In the genomic region with DNA sequence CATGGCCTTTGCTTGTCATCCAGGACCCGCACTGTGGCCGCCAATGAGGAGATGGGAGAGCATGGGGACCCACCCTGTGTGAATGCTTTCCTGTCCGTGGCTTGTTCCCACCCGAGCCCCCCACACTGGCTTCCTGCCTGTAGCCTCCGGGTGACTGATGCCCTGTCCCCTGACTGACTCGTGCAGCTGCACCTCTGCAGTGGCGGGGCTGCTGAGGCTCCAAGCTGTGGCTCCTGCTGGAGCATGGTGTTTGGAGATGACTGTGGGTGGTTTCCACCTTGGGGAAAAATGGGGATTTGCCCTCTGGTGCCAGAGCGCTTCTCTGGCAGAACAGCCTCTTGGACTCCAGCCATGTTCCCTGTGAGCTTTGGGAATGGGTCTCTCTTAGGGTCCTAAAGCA, we compare ENCODE assay signal across 10 cellular contexts. TPM values are rescaled to one million over a fixed set of nuclear protein-coding genes. Genes with fewer than 3 reads are reported as not detected.
DNase-seq lines count a peak whose midpoint lies in the region; ATAC-seq, FAIRE-seq and TF ChIP-seq lines count a peak whose summit lies in the region.
"Had no signal": no experiment of that assay in that cellular context is flagged by ENCODE, and none has a peak within 500 bp of the region (broad histone marks: within the 10 kb centered on the region; RNA-seq: fewer than 3 reads in every experiment).

No MANE protein-coding gene starts in this region.

- H3K27me3 ChIP-seq in tibial nerve = no peaks in the 10 kb centered on the region

- H3K4me1 ChIP-seq in tibial nerve = peaks cover 0 to 38% (median 12%) of the 10 kb centered on the region in 4 donors

- 60 to 66% methylated on average over 8 of the region's 8 CpGs for WGBS in tibial nerve, 2 donors

- peaks cover 31% of the 10 kb centered on the region for H3K4me1 Mint-ChIP-seq in CD14-positive monocyte
- H3K4me1 Mint-ChIP-seq in activated T-cell treated with anti-CD3 and anti-CD28 coated beads, Interleukin-2, amount 50 U/mL, for 72 hours (ENCODE audit: low read depth) = peaks cover 60% of the 10 kb centered on the region
- H3K4me1 Mint-ChIP-seq in naive thymus-derived CD8-positive, alpha-beta T cell = peaks cover 26 to 61% (median 58%) of the 10 kb centered on the region in 4 donors

- H3K9me3 Mint-ChIP-seq in CD14-positive monocyte = peaks cover 0 to 6% (median 3%) of the 10 kb centered on the region in 7 donors
- H3K9me3 Mint-ChIP-seq in activated T-cell treated with anti-CD3 and anti-CD28 coated beads, Interleukin-2, amount 50 U/mL, for 72 hours = no peaks in the 10 kb centered on the region
- peaks cover 0 to 2% (median 0%) of the 10 kb centered on the region in 9 donors for H3K9me3 Mint-ChIP-seq in naive thymus-derived CD8-positive, alpha-beta T cell

- H3K36me3 Mint-ChIP-seq in CD14-positive monocyte = peaks cover 9 to 11% of the 10 kb centered on the region in 2 donors
- H3K36me3 Mint-ChIP-seq in activated T-cell treated with anti-CD3 and anti-CD28 coated beads, Interleukin-2, amount 50 U/mL, for 72 hours (ENCODE audit: insufficient read depth in 2 of 2) = peaks cover 11 to 12% of the 10 kb centered on the region in 2 donors
- no peaks in the 10 kb centered on the region for H3K36me3 Mint-ChIP-seq in naive thymus-derived CD8-positive, alpha-beta T cell

- H3K4me3 ChIP-seq in tibial nerve = peak overlapping the region in 1 of 4 donors; percentile 89

- DNase-seq in CD14-positive monocyte (ENCODE audit: low spot score) (peak; percentile 46), GM12892 (ENCODE audit: insufficient read length) (no peak), tibial nerve (ENCODE audit: low spot score in 2 of 2) (no peak), NCI-H526 treated with DMSO at 0.1 percent for 48 hours (lab: John Stamatoyannopoulos, UW) (no peak), left cardiac atrium (no peak), iPS-NIHi7 (ENCODE audit: extremely low spot score) (no peak)
- peak; percentile 20 to 32 for DNase-seq in activated T-cell treated with anti-CD3 and anti-CD28 coated beads, Interleukin-2, amount 50 U/mL, for 72 hours
- DNase-seq in naive thymus-derived CD8-positive, alpha-beta T cell = peak in 3 of 10 donors; percentile 8 to 26 (median 12)
- DNase-seq: NCI-H446 had no signal

- H3K27me3 Mint-ChIP-seq in CD14-positive monocyte (ENCODE audit: low read depth in 3 of 3) = peaks cover 50 to 62% (median 50%) of the 10 kb centered on the region in 3 donors
- peaks cover 28% of the 10 kb centered on the region for H3K27me3 Mint-ChIP-seq in activated T-cell treated with anti-CD3 and anti-CD28 coated beads, Interleukin-2, amount 50 U/mL, for 72 hours (ENCODE audit: low read depth)
- H3K27me3 Mint-ChIP-seq in naive thymus-derived CD8-positive, alpha-beta T cell = no peaks in the 10 kb centered on the region

- H3K27ac Mint-ChIP-seq in CD14-positive monocyte = no peak overlapping the region
- H3K27ac Mint-ChIP-seq in activated T-cell treated with anti-CD3 and anti-CD28 coated beads, Interleukin-2, amount 50 U/mL, for 72 hours = no peak overlapping the region
- H3K27ac Mint-ChIP-seq in naive thymus-derived CD8-positive, alpha-beta T cell = peak overlapping the region; percentile 67 to 98 (median 96)

- peak; percentile 40 for FAIRE-seq in GM12892 (lab: Jason Lieb, UNC)

- POLR2A ChIA-PET in naive thymus-derived CD8-positive, alpha-beta T cell (lab: Charles Lee) = interaction anchor here (0.6 to 1.4 kb wide), 3 partner anchors 14 to 223 kb away, joined by 3 to 4 read pairs (median 4); no protein-coding TSS in a partner anchor

- no peaks in the 10 kb centered on the region for H3K9me3 ChIP-seq in tibial nerve
- H3K9me3 ChIP-seq: heart left ventricle had no signal

- no peaks in the 10 kb centered on the region for H3K36me3 ChIP-seq in tibial nerve
- H3K36me3 ChIP-seq: heart left ventricle had no signal

- intact Hi-C loops in CD14-positive monocyte (cut with micrococcal nuclease) (loop anchor here in 1 of 2 donors (5.0 kb wide), 1 partner anchor 89 kb away; no protein-coding TSS in a partner anchor), left cardiac atrium (cut with DNase I) (no loop called here)

- peak overlapping the region; percentile 98 to 99 for H3K4me3 Mint-ChIP-seq in CD14-positive monocyte
- H3K4me3 Mint-ChIP-seq in activated T-cell treated with anti-CD3 and anti-CD28 coated beads, Interleukin-2, amount 50 U/mL, for 72 hours = peak overlapping the region; percentile 91 to 96
- H3K4me3 Mint-ChIP-seq in naive thymus-derived CD8-positive, alpha-beta T cell = peak overlapping the region; percentile 82 to 100 (median 97)

- TF ChIP-seq POLR2A in GM12892 (IDR thresholded peaks at IDR 0.05; ENCODE audit: low read depth, low read length) (0 out of 2 replicates have a peak, but pooled peaks have one; percentile 30), tibial nerve (IDR thresholded peaks at IDR 0.05) (no peak)

- H3K27ac ChIP-seq in tibial nerve = peak overlapping the region in 1 of 4 donors; percentile 93

- ATAC-seq in activated T-cell treated with anti-CD3 and anti-CD28 coated beads, Interleukin-2, amount 50 U/mL, for 72 hours (replicated peaks in 1 of 2) = no peak
- no peak for ATAC-seq in naive thymus-derived CD8-positive, alpha-beta T cell
- ATAC-seq in left cardiac atrium = no peak
- ATAC-seq: heart left ventricle had no signal

- no peak for TF ChIP-seq EP300 in tibial nerve (IDR thresholded peaks at IDR 0.05)

- TF ChIP-seq CTCF in CD14-positive monocyte (IDR thresholded peaks at IDR 0.05) = no peak
- no peak for TF ChIP-seq CTCF in tibial nerve (IDR thresholded peaks at IDR 0.05)

RNA-seq across cellular contexts. Expression of a gene that starts 2.1 kb away (rescaled TPM):
- 1 to 10 TPM; 6.7 to 7.1 TPM for polyA plus RNA-seq in CD14-positive monocyte
- 24.6 TPM for polyA plus RNA-seq in GM12892 (2012; ENCODE audit: missing spikeins)
- total RNA-seq in activated T-cell treated with anti-CD3 and anti-CD28 coated beads, Interleukin-2, amount 50 U/mL, for 72 hours = 10 to 100 TPM; 19.9 to 25.3 TPM
- total RNA-seq in naive thymus-derived CD8-positive, alpha-beta T cell = 10 to 100 TPM; 16.2 to 18.5 TPM
- polyA plus RNA-seq in naive thymus-derived CD8-positive, alpha-beta T cell = 10 to 100 TPM in 2 of 3 donors, 1 to 10 TPM in 1; 7.5 to 12.3 (median 10.8) TPM
- total RNA-seq in tibial nerve (10 to 100 TPM in 3 of 4 donors, 1 to 10 TPM in 1; 6.9 to 20.5 (median 17.2) TPM), left cardiac atrium (10 to 100 TPM; 23.8 to 38.5 TPM)

Comparison
In these comparisons a context has a peak if more than half of its experiments do, and no peak if none do; other contexts are left out.
1. DNase-seq: peak in CD14-positive monocyte (single experiment) and activated T-cell treated with anti-CD3 and anti-CD28 coated beads, Interleukin-2, amount 50 U/mL, for 72 hours (2 of 2); none in GM12892 (single experiment), tibial nerve (0 of 2), NCI-H526 treated with DMSO at 0.1 percent for 48 hours (single experiment), left cardiac atrium (single experiment) and iPS-NIHi7 (single experiment).
2. H3K27ac Mint-ChIP-seq: peak in naive thymus-derived CD8-positive, alpha-beta T cell (10 of 10); none in CD14-positive monocyte (0 of 7) and activated T-cell treated with anti-CD3 and anti-CD28 coated beads, Interleukin-2, amount 50 U/mL, for 72 hours (single experiment).
3. Peak in every context shown above with its lines, with median percentiles within 50 percentile points of each other: H3K4me3 Mint-ChIP-seq.